ENCODE assay signal across 22 cellular contexts in genomic region chr22:48050836-48051235, GRCh38.
A peak's percentile ranks its signal among the peaks of the same experiment; 100 is the strongest.
DNase-seq lines count a peak whose midpoint lies in the region; ATAC-seq and TF ChIP-seq lines count a peak whose summit lies in the region.
"Had no signal": no experiment of that assay in that cellular context is flagged by ENCODE, and none has a peak within 500 bp of the region (broad histone marks: within the 10 kb centered on the region; RNA-seq: fewer than 3 reads in every experiment).

No MANE protein-coding gene starts in this region.

- in situ Hi-C loops in GM13976 (cut with MboI; ENCODE audit: low sequenced_read_pairs, unreplicated experiment) = no loop called here

- no peak for ATAC-seq in GM21717 (IDR thresholded peaks at IDR 0.05; ENCODE audit: unreplicated experiment)
- ATAC-seq: A549, GM12878 had no signal

- no peak overlapping the region for H3K4me3 ChIP-seq in H7 (ENCODE audit: insufficient read depth, low read depth, low read length)
- no peak overlapping the region for H3K4me3 ChIP-seq in endodermal cell (ENCODE audit: low read length)
- H3K4me3 ChIP-seq in vagina = no peak overlapping the region
- H3K4me3 ChIP-seq: A549; BLaER1 treated with 17β-estradiol and CSF1 and Interleukin-3, amounts not matched to agents 10 nM and 100 nM; GM12878 had no signal

- H3K4me1 Mint-ChIP-seq in endodermal cell = no peaks in the 10 kb centered on the region
- H3K4me1 Mint-ChIP-seq: CD4-positive, alpha-beta memory T cell; CD8-positive, alpha-beta memory T cell had no signal

- TF ChIP-seq POLR2A in vagina (IDR thresholded peaks at IDR 0.05) = no peak

- intact Hi-C loops in vagina (cut with DNase I) = no loop called here

- H3K36me3 ChIP-seq in H7 (replicated peaks; ENCODE audit: control insufficient read depth, insufficient read depth, low read length) = no peaks in the 10 kb centered on the region
- H3K36me3 ChIP-seq in endodermal cell (ENCODE audit: control insufficient read depth, insufficient read depth, low read length) = no peaks in the 10 kb centered on the region
- H3K36me3 ChIP-seq in vagina = no peaks in the 10 kb centered on the region
- H3K36me3 ChIP-seq: BLaER1 treated with 17β-estradiol and CSF1 and Interleukin-3, amounts not matched to agents 10 nM and 100 nM had no signal

- H3K27me3 ChIP-seq in H7 (ENCODE audit: control insufficient read depth, insufficient read depth, low read length) (no peaks in the 10 kb centered on the region), endodermal cell (ENCODE audit: control insufficient read depth, insufficient read depth, low read length, poor library complexity, severe bottlenecking) (no peaks in the 10 kb centered on the region), vagina (no peaks in the 10 kb centered on the region)

- no peaks in the 10 kb centered on the region for H3K27me3 Mint-ChIP-seq in endodermal cell (ENCODE audit: insufficient read depth)

- H3K4me1 ChIP-seq in endodermal cell (ENCODE audit: control insufficient read depth, insufficient read depth, low read length) (no peaks in the 10 kb centered on the region), vagina (no peaks in the 10 kb centered on the region)
- H3K4me1 ChIP-seq: A549 had no signal

- WGBS in endodermal cell (ENCODE audit: insufficient coverage in 1 of 2, insufficient read length in 1 of 2), 2 experiments = 88 to 100% methylated on average over 5 to 7 of the region's 7 CpGs

- H3K27ac Mint-ChIP-seq in endodermal cell = no peak overlapping the region
- H3K27ac Mint-ChIP-seq: B cell; CD4-positive, alpha-beta memory T cell; CD8-positive, alpha-beta memory T cell had no signal

- H3K36me3 Mint-ChIP-seq in endodermal cell (ENCODE audit: low read depth) = no peaks in the 10 kb centered on the region
- H3K36me3 Mint-ChIP-seq: CD4-positive, alpha-beta memory T cell; CD8-positive, alpha-beta memory T cell had no signal

- H3K9me3 ChIP-seq in endodermal cell (ENCODE audit: control insufficient read depth, low read length) = no peaks in the 10 kb centered on the region
- no peaks in the 10 kb centered on the region for H3K9me3 ChIP-seq in vagina
- H3K9me3 ChIP-seq: A549; BLaER1 treated with 17β-estradiol and CSF1 and Interleukin-3, amounts not matched to agents 10 nM and 100 nM had no signal

- TF ChIP-seq CTCF in endodermal cell (conservative IDR thresholded peaks at IDR 0.05) (no peak), vagina (IDR thresholded peaks at IDR 0.05) (no peak), GM13976 (IDR thresholded peaks at IDR 0.05; ENCODE audit: borderline replicate concordance, control extremely low read depth, extremely low read depth, insufficient read depth, missing control alignments) (no peak)

- H3K27ac ChIP-seq in endodermal cell (ENCODE audit: low read depth, low read length) (no peak overlapping the region), vagina (no peak overlapping the region)
- H3K27ac ChIP-seq: 22Rv1; A549; BLaER1 treated with 17β-estradiol and CSF1 and Interleukin-3, amounts not matched to agents 10 nM and 100 nM; C4-2B had no signal

- H3K4me3 Mint-ChIP-seq in endodermal cell = no peak overlapping the region
- H3K4me3 Mint-ChIP-seq: B cell; CD4-positive, alpha-beta memory T cell; CD8-positive, alpha-beta memory T cell had no signal

- H3K9me3 Mint-ChIP-seq in endodermal cell = no peaks in the 10 kb centered on the region
- H3K9me3 Mint-ChIP-seq: CD8-positive, alpha-beta memory T cell had no signal

- DNase-seq in H7 (peak; percentile 6), endodermal cell (peak; percentile 15), vagina (ENCODE audit: extremely low spot score in 2 of 2) (peak; percentile 16 to 74), GM13976 (ENCODE audit: low spot score) (no peak)
- DNase-seq: AML-193; CD4-positive, alpha-beta memory T cell; CD8-positive, alpha-beta memory T cell; COR-L47; DMS 273 treated with DMSO at 0.1 percent for 48 hours; DMS153; DMS53; DMS79; DND-41; EL; GDM1 had no signal

- no peak overlapping the region for H3K9ac ChIP-seq in endodermal cell (ENCODE audit: extremely low read depth, low read length, poor library complexity, severe bottlenecking)
- H3K9ac ChIP-seq: BLaER1 treated with 17β-estradiol and CSF1 and Interleukin-3, amounts not matched to agents 10 nM and 100 nM had no signal
